ENCODE assay signal across 8 cellular contexts in genomic region chr9:13351768-13352386, GRCh38.
DNase-seq lines count a peak whose midpoint lies in the region; ATAC-seq and TF ChIP-seq lines count a peak whose summit lies in the region.

No MANE protein-coding gene starts in this region.

- no peak overlapping the region for H3K27ac Mint-ChIP-seq in stimulated activated effector memory CD8-positive, alpha-beta T cell treated with anti-CD3 and anti-CD28 coated beads, Interleukin-12 subunit alpha, Interleukin-12 subunit beta, amount 100 ng/mL, for 72 hours

- DNase-seq in BJ (ENCODE audit: low read depth) (no peak), HS-5 (ENCODE audit: low read depth) (peak; percentile 14), OCI-M1 (lab: John Stamatoyannopoulos, UW) (peak; percentile 98), esophagus muscularis mucosa (ENCODE audit: extremely low spot score) (no peak), osteoblast (ENCODE audit: insufficient read length, low spot score, missing footprints) (no peak)
- DNase-seq in activated CD4-positive, CD25-positive, alpha-beta regulatory T cell (lab: John Stamatoyannopoulos, UW), result no peak
- no peak for DNase-seq in stimulated activated effector memory CD8-positive, alpha-beta T cell treated with anti-CD3 and anti-CD28 coated beads, Interleukin-12 subunit alpha, Interleukin-12 subunit beta, amount 100 ng/mL, for 72 hours (ENCODE audit: low spot score in 2 of 2)
- no peak for DNase-seq in activated CD8-positive, alpha-beta memory T cell treated with anti-CD3 and anti-CD28 coated beads, Interleukin-2, amount 50 U/mL, for 48 hours

- H3K27me3 ChIP-seq in BJ (ENCODE audit: control insufficient read depth, insufficient read depth, low read length), result no peaks in the 10 kb centered on the region
- no peaks in the 10 kb centered on the region for H3K27me3 ChIP-seq in esophagus muscularis mucosa
- H3K27me3 ChIP-seq in osteoblast (ENCODE audit: insufficient read depth, low read length), result no peaks in the 10 kb centered on the region

- no peaks in the 10 kb centered on the region for H4K20me1 ChIP-seq in osteoblast (ENCODE audit: insufficient read depth, low read length)

- no peak for TF ChIP-seq EP300 in esophagus muscularis mucosa (IDR thresholded peaks at IDR 0.05)

- H3K36me3 Mint-ChIP-seq in stimulated activated effector memory CD8-positive, alpha-beta T cell treated with anti-CD3 and anti-CD28 coated beads, Interleukin-12 subunit alpha, Interleukin-12 subunit beta, amount 100 ng/mL, for 72 hours, result no peaks in the 10 kb centered on the region

- no peaks in the 10 kb centered on the region for H3K79me2 ChIP-seq in osteoblast (ENCODE audit: insufficient read depth, low read length)

- no peak overlapping the region for H3K4me2 ChIP-seq in osteoblast (ENCODE audit: insufficient read depth, low read length)

- H3K36me3 ChIP-seq in BJ (ENCODE audit: control insufficient read depth, insufficient read depth, low read length) (no peaks in the 10 kb centered on the region), esophagus muscularis mucosa (no peaks in the 10 kb centered on the region), osteoblast (ENCODE audit: insufficient read depth, low read length) (no peaks in the 10 kb centered on the region)

- no peak for ATAC-seq in stimulated activated effector memory CD8-positive, alpha-beta T cell treated with anti-CD3 and anti-CD28 coated beads, Interleukin-12 subunit alpha, Interleukin-12 subunit beta, amount 100 ng/mL, for 72 hours

- H3K9me3 Mint-ChIP-seq in stimulated activated effector memory CD8-positive, alpha-beta T cell treated with anti-CD3 and anti-CD28 coated beads, Interleukin-12 subunit alpha, Interleukin-12 subunit beta, amount 100 ng/mL, for 72 hours, result no peaks in the 10 kb centered on the region

- no peaks in the 10 kb centered on the region for H3K4me1 Mint-ChIP-seq in stimulated activated effector memory CD8-positive, alpha-beta T cell treated with anti-CD3 and anti-CD28 coated beads, Interleukin-12 subunit alpha, Interleukin-12 subunit beta, amount 100 ng/mL, for 72 hours

- CTCF ChIA-PET in BJ (lab: Yijun Ruan, JAX), result interaction anchor here (0.5 to 2.1 kb wide), 12 partner anchors 12 to 1083 kb away, joined by 3 to 7 read pairs (median 4); no protein-coding TSS in a partner anchor

- H3K4me3 ChIP-seq in BJ (ENCODE audit: low read depth, low read length), result no peak overlapping the region
- no peak overlapping the region for H3K4me3 ChIP-seq in esophagus muscularis mucosa
- no peak overlapping the region for H3K4me3 ChIP-seq in osteoblast (ENCODE audit: insufficient read depth, low read length)

- H3K9me3 ChIP-seq in esophagus muscularis mucosa (no peaks in the 10 kb centered on the region), osteoblast (ENCODE audit: low read depth, low read length) (no peaks in the 10 kb centered on the region)

- H3K27ac ChIP-seq in esophagus muscularis mucosa (replicated peaks in 1 of 4) (no peak overlapping the region), osteoblast (ENCODE audit: low read depth, low read length) (no peak overlapping the region)

- no peak for TF ChIP-seq POLR2A in esophagus muscularis mucosa (IDR thresholded peaks at IDR 0.05; ENCODE audit: low read depth)

- intact Hi-C loops in esophagus muscularis mucosa (cut with DNase I), result loop anchor here (5.0 kb wide), 3 partner anchors 75 to 1080 kb away; no protein-coding TSS in a partner anchor

- POLR2A ChIA-PET in BJ (lab: Charles Lee), result no interaction called here

- H2AFZ ChIP-seq in osteoblast (ENCODE audit: low read length), result no peak overlapping the region

- H3K4me1 ChIP-seq in esophagus muscularis mucosa, result no peaks in the 10 kb centered on the region
- H3K4me1 ChIP-seq in osteoblast (ENCODE audit: insufficient read depth, low read length), result peaks cover 9% of the 10 kb centered on the region

- 8% methylated on average over 3 of the region's 3 CpGs for WGBS in esophagus muscularis mucosa

- TF ChIP-seq CTCF in BJ (IDR thresholded peaks at IDR 0.05; ENCODE audit: insufficient read depth, low read depth, low read length) (peak; percentile 61), esophagus muscularis mucosa (IDR thresholded peaks at IDR 0.05) (peak; percentile 57 to 71 (median 67)), osteoblast (IDR thresholded peaks at IDR 0.05; ENCODE audit: extremely low read depth, low read depth, low read length) (peak; percentile 62)

- no peak overlapping the region for H3K4me3 Mint-ChIP-seq in stimulated activated effector memory CD8-positive, alpha-beta T cell treated with anti-CD3 and anti-CD28 coated beads, Interleukin-12 subunit alpha, Interleukin-12 subunit beta, amount 100 ng/mL, for 72 hours

Comparison
In these comparisons a context has a peak if more than half of its experiments do, and no peak if none do; other contexts are left out.
1. DNase-seq: peak in HS-5 (single experiment) and OCI-M1 (single experiment); none in BJ (single experiment), esophagus muscularis mucosa (single experiment), osteoblast (single experiment), activated CD4-positive, CD25-positive, alpha-beta regulatory T cell (0 of 4), stimulated activated effector memory CD8-positive, alpha-beta T cell treated with anti-CD3 and anti-CD28 coated beads, Interleukin-12 subunit alpha, Interleukin-12 subunit beta, amount 100 ng/mL, for 72 hours (0 of 2) and activated CD8-positive, alpha-beta memory T cell treated with anti-CD3 and anti-CD28 coated beads, Interleukin-2, amount 50 U/mL, for 48 hours (single experiment).
2. Peak in every context shown above with its lines, with median percentiles within 50 percentile points of each other: CTCF ChIP-seq.